In genomic region chr3:72099331-72100061, GRCh38 we compare ENCODE assay signal across 1 cellular context.
TF ChIP-seq lines count a peak whose summit lies in the region.

No MANE protein-coding gene starts in this region.

TF ChIP-seq in SK-N-SH, 30 proteins besides CTCF, POLR2A, EP300 and RAD21 (continued from another document):
- TF ChIP-seq TAF1 (IDR thresholded peaks at IDR 0.05; ENCODE audit: borderline replicate concordance, low read depth, low read length) (no peak), FOXJ3 (CRISPR knock-in tag; IDR thresholded peaks at IDR 0.05) (no peak)
